ENCODE assay signal across 21 cellular contexts in genomic region chr14:46368275-46368674, GRCh38.
"Had no signal": no experiment of that assay in that cellular context is flagged by ENCODE, and none has a peak within 500 bp of the region (broad histone marks: within the 10 kb centered on the region; RNA-seq: fewer than 3 reads in every experiment).

No MANE protein-coding gene starts in this region.

- H3K9me3 Mint-ChIP-seq: dendritic cell treated with granulocyte-macrophage colony-stimulating factor and Interleukin-4, amounts not matched to agents 40 ng/mL and 50 ng/mL, for 4 days had no signal

- H3K27me3 Mint-ChIP-seq: dendritic cell treated with granulocyte-macrophage colony-stimulating factor and Interleukin-4, amounts not matched to agents 40 ng/mL and 50 ng/mL, for 4 days; effector memory CD8-positive, alpha-beta T cell; naive thymus-derived CD8-positive, alpha-beta T cell; progenitor cell of endocrine pancreas had no signal

- H2AFZ ChIP-seq: hepatocyte had no signal

- H3K4me2 ChIP-seq: hepatocyte had no signal

- H3K27ac ChIP-seq: ascending aorta, hepatocyte, right atrium auricular region, tibial artery had no signal

- H3K27ac Mint-ChIP-seq: dendritic cell treated with granulocyte-macrophage colony-stimulating factor and Interleukin-4, amounts not matched to agents 40 ng/mL and 50 ng/mL, for 4 days; effector memory CD8-positive, alpha-beta T cell; naive thymus-derived CD8-positive, alpha-beta T cell; progenitor cell of endocrine pancreas; T-helper 1 cell treated with Interleukin-12 subunit alpha and Interleukin-12 subunit beta and Interleukin-4 antibody, amounts not matched to agents 30 μg/mL and 1 μg/mL, for 36 hours had no signal

- H3K4me3 Mint-ChIP-seq: activated T-cell treated with anti-CD3 and anti-CD28 coated beads, Interleukin-2, amount 50 U/mL, for 4 hours; dendritic cell treated with granulocyte-macrophage colony-stimulating factor and Interleukin-4, amounts not matched to agents 40 ng/mL and 50 ng/mL, for 4 days; effector memory CD8-positive, alpha-beta T cell; naive thymus-derived CD8-positive, alpha-beta T cell; T-helper 1 cell treated with Interleukin-12 subunit alpha and Interleukin-12 subunit beta and Interleukin-4 antibody, amounts not matched to agents 30 μg/mL and 1 μg/mL, for 36 hours had no signal

- H3K27me3 ChIP-seq: ascending aorta, hepatocyte, right atrium auricular region, tibial artery had no signal

- H3K79me2 ChIP-seq: hepatocyte had no signal

- ATAC-seq: activated T-cell treated with anti-CD3 and anti-CD28 coated beads, Interleukin-2, amount 50 U/mL, for 4 hours; effector memory CD8-positive, alpha-beta T cell; left cardiac atrium; naive thymus-derived CD8-positive, alpha-beta T cell had no signal

- H3K4me1 ChIP-seq: ascending aorta, right atrium auricular region, tibial artery had no signal

- H3K9me3 ChIP-seq: ascending aorta, tibial artery had no signal

- H3K4me3 ChIP-seq: ascending aorta, hepatocyte, right atrium auricular region, tibial artery had no signal

- H3K4me1 Mint-ChIP-seq: naive thymus-derived CD8-positive, alpha-beta T cell had no signal

- H3K36me3 ChIP-seq: ascending aorta, right atrium auricular region, tibial artery had no signal

- DNase-seq: activated CD4-positive, alpha-beta T cell treated with anti-CD3 and anti-CD28 coated beads, Interleukin-2, amount 50 U/mL, for 1 hour; activated CD4-positive, CD25-positive, alpha-beta regulatory T cell treated with anti-CD3 and anti-CD28 coated beads, Interleukin-2, amount 50 U/mL, for 72 hours; activated CD8-positive, alpha-beta memory T cell treated with anti-CD3 and anti-CD28 coated beads, Interleukin-2, amount 50 U/mL, for 4 hours; activated effector memory CD4-positive, alpha-beta T cell treated with Interleukin-2 at 50 U/mL for 16 hours; activated naive CD4-positive, alpha-beta T cell treated with anti-CD3 and anti-CD28 coated beads, Interleukin-2, amount 50 U/mL, for 16 hours; activated T-cell treated with anti-CD3 and anti-CD28 coated beads, Interleukin-2, amount 50 U/mL, for 4 hours; cerebellar nuclear complex; effector memory CD8-positive, alpha-beta T cell; left cardiac atrium; naive thymus-derived CD8-positive, alpha-beta T cell; stimulated activated CD4-positive, alpha-beta T cell treated with anti-CD3 and anti-CD28 coated beads, Interleukin-12 subunit alpha, Interleukin-12 subunit beta, amount 100 ng/mL, for 4 hours; stimulated activated CD4-positive, alpha-beta T cell treated with anti-CD3 and anti-CD28 coated beads, Interleukin-1b, Interleukin-23, amount 100 ng/mL, for 48 hours; stimulated activated CD8-positive, alpha-beta memory T cell treated with anti-CD3 and anti-CD28 coated beads, Interleukin-4, amount 100 ng/mL, for 48 hours; stimulated activated naive CD4-positive, alpha-beta T cell treated with Interleukin-2 at 50 U/mL for 16 hours; tibial artery had no signal

- H3K36me3 Mint-ChIP-seq: naive thymus-derived CD8-positive, alpha-beta T cell had no signal
